ENCODE assay signal across 8 cellular contexts in the genomic region with DNA sequence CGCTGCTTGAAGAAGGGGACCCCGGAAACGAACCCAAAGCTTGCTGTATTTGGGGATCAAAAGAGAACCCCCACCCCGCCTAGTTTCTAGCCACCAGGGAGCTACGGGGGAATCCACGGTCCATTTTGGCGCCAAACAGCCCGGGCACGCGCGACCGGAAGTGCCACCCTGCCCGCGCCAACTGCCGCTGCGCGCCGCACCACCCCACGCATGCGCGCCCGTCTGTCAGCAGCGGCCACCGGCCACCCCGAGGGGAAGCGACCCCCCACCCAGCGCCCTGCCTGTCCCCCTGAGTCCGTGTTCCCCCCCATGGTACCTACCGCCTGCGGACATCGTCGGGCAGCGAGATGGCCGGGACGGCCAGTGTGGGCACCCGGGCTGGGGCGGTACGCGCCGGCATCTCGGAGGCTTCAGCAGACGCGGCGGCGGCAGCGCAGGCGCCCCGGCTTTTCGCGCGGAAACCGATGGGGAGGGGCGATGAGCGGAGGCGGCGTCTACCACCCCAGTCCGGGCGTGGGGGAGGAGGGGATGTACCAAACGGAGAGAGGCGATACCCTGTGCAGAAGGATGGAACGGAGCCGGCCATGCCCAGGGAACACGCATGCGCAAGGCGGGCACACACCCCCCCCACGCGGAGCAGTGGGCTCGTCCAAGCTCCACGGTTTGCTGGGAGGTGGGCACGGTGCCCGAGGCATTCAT. TPM values are rescaled to one million over a fixed set of nuclear protein-coding genes. Genes with fewer than 3 reads are reported as not detected.
DNase-seq lines count a peak whose midpoint lies in the region; ATAC-seq and TF ChIP-seq lines count a peak whose summit lies in the region.

A gene (minus strand): TSS at position 454 of the 699 bp plus-strand sequence. CDS start 54 bp downstream, at position 400.

- DNase-seq in DMS 273 (lab: John Stamatoyannopoulos, UW; ENCODE audit: unreplicated experiment) (peak; percentile 99), PC-3 (peak; percentile 98), activated T-cell treated with anti-CD3 and anti-CD28 coated beads for 48 hours (ENCODE audit: low read depth) (peak; percentile 99), epithelial cell of proximal tubule (ENCODE audit: low read depth) (peak; percentile 54), mucosa of gallbladder (ENCODE audit: low spot score) (peak; percentile 95)
- peak; percentile 97 for DNase-seq in Jurkat, Clone E6-1 (ENCODE audit: low read depth, low spot score)
- DNase-seq in stimulated activated CD8-positive, alpha-beta memory T cell treated with anti-CD3 and anti-CD28 coated beads, Interleukin-4, amount 100 ng/mL, for 24 hours (ENCODE audit: low read depth), result peak; percentile 96

- no peaks in the 10 kb centered on the region for H3F3A ChIP-seq in PC-3 (ENCODE audit: low read length, unreplicated experiment)

- peak within 1 kb of the TSS; percentile 87 for H3K4me2 ChIP-seq in PC-3 (ENCODE audit: low read length)

- peaks cover 18% of the 10 kb centered on the region for H3K36me3 ChIP-seq in PC-3 (ENCODE audit: low read depth, low read length)

- peak within 1 kb of the TSS; percentile 85 for H2AFZ ChIP-seq in PC-3 (ENCODE audit: low read length)

- POLR2A ChIA-PET in PC-3 (lab: Charles Lee; ENCODE audit: unreplicated experiment), result interaction anchor here (0.7 kb wide), 1 partner anchor 64 kb away, joined by 5 read pairs; no protein-coding TSS in a partner anchor

- H3K27ac ChIP-seq in PC-3 (ENCODE audit: low read length), result peak within 1 kb of the TSS; percentile 71

- peaks cover 33% of the 10 kb centered on the region for H4K20me1 ChIP-seq in PC-3 (ENCODE audit: low read length)

- H3K79me2 ChIP-seq in PC-3 (ENCODE audit: low read length), result peaks cover 51% of the 10 kb centered on the region

- no TSS peak for BruUV-seq in PC-3 (replicated peaks; lab: Mats Ljungman, UMichigan)

- intact Hi-C loops in PC-3 (cut with micrococcal nuclease), result loop anchor here (1.0 kb wide), 1 partner anchor 56 kb away; no protein-coding TSS in a partner anchor

- peak within 1 kb of the TSS; percentile 94 for H3K4me3 ChIP-seq in Jurkat, Clone E6-1 (ENCODE audit: low read length)
- H3K4me3 ChIP-seq in PC-3 (ENCODE audit: low read length) (peak within 1 kb of the TSS; percentile 77), epithelial cell of proximal tubule (ENCODE audit: low read depth, low read length) (peak within 1 kb of the TSS; percentile 96)

- H3K4me1 ChIP-seq in PC-3 (ENCODE audit: insufficient read depth, low read length), result peaks cover 23% of the 10 kb centered on the region

- TF ChIP-seq CTCF in PC-3 (conservative IDR thresholded peaks at IDR 0.05; ENCODE audit: low read depth, low read length) (no peak), epithelial cell of proximal tubule (conservative IDR thresholded peaks at IDR 0.05; ENCODE audit: low read depth, low read length) (no peak)

- H3K9ac ChIP-seq in PC-3 (ENCODE audit: low read length), result peak within 1 kb of the TSS; percentile 93

- H3K9me3 ChIP-seq in PC-3 (ENCODE audit: low read length), result no peaks in the 10 kb centered on the region

- no peaks in the 10 kb centered on the region for H3K9me2 ChIP-seq in PC-3 (replicated peaks; ENCODE audit: low read length)

- CTCF ChIA-PET in PC-3 (lab: Charles Lee), result interaction anchor here (1.0 to 1.3 kb wide), 2 partner anchors 55 to 74 kb away, joined by 3 to 7 read pairs; no protein-coding TSS in a partner anchor

- H3K27me3 ChIP-seq in PC-3 (ENCODE audit: low read length), result no peaks in the 10 kb centered on the region

- ATAC-seq in GM21528 (IDR thresholded peaks at IDR 0.05; ENCODE audit: low FRiP score, unreplicated experiment), result peak; percentile 75
- ATAC-seq in PC-3, result peak; percentile 94

RNA-seq across cellular contexts. Expression of the gene that starts here (rescaled TPM):
- 313 TPM for polyA plus RNA-seq in Jurkat, Clone E6-1 (2012; ENCODE audit: insufficient read depth, insufficient read length)
- 259 and 358 TPM in 2 replicates for total RNA-seq in PC-3 (2014; rRNA removed)
- total RNA-seq in epithelial cell of proximal tubule, result 154 and 198 TPM in 2 replicates
- total RNA-seq in mucosa of gallbladder, result 44.1 TPM

Comparison
In these comparisons a context has a peak if more than half of its experiments do, and no peak if none do; other contexts are left out.
1. Peak in every context shown above with its lines: DNase-seq, ATAC-seq, H3K4me3 ChIP-seq and H3K27ac ChIP-seq.